Comparison of ENCODE assay signal across 10 cellular contexts in the genomic region with DNA sequence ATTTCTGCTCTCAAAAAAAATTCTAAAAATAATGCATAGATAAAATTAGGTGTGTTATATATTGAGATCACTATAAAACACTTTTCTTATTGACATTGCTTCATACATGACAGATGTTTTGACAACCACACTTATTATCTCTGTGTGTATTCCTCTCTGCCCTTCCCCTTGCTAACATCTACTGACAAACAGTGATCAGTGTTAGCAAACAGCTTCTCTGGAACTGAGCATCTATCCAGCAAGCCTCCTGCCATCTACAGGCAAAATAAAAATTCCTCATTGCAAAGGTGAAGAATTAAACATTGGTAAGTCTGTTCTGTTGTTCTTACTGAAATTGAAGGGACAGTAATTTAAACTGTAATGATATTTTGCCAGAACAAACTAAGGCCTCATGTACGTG.
"Had no signal": no experiment of that assay in that cellular context is flagged by ENCODE, and none has a peak within 500 bp of the region (broad histone marks: within the 10 kb centered on the region; RNA-seq: fewer than 3 reads in every experiment).

No MANE protein-coding gene starts in this region.

- DNase-seq: activated CD4-positive, alpha-beta memory T cell treated with anti-CD3 and anti-CD28 coated beads for 36 hours; activated CD4-positive, alpha-beta T cell treated with anti-CD3 and anti-CD28 coated beads for 1 hour; activated gamma-delta T cell; activated T-cell treated with anti-CD3 and anti-CD28 coated beads, Interleukin-2, amount 50 U/mL, for 48 hours; amygdala; cerebellar nuclear complex; hypothalamus; stimulated activated CD4-positive, alpha-beta T cell treated with anti-CD3 and anti-CD28 coated beads, Interleukin-12 subunit alpha, Interleukin-12 subunit beta, amount 100 ng/mL, for 4 hours; stimulated activated naive CD4-positive, alpha-beta T cell treated with Interleukin-2 at 50 U/mL for 16 hours; upper lobe of left lung had no signal
